Comparison of ENCODE assay signal across 18 cellular contexts in the genomic region with DNA sequence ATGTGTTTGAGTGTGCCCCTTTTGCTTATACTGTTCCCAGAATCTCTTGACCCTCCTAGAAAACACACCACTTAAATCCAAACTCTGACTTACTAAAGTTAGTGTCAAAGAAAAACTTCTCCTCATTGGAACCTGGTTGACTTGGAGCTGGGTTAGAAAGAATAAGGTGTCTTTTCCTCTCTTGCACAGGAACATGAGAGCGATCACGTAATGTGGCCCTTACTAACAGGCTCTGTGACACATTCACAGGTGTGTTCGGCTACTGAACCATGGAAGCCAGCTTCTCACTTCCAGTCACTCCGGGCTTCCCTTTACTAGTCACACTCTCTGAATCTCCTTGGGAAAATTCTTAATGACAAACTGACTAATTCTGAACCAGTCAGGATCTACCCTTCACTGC. TPM values are rescaled to one million over a fixed set of nuclear protein-coding genes. Genes with fewer than 3 reads are reported as not detected.
A peak's percentile ranks its signal among the peaks of the same experiment; 100 is the strongest.
DNase-seq lines count a peak whose midpoint lies in the region; ATAC-seq and TF ChIP-seq lines count a peak whose summit lies in the region.
"Had no signal": no experiment of that assay in that cellular context is flagged by ENCODE, and none has a peak within 500 bp of the region (broad histone marks: within the 10 kb centered on the region; RNA-seq: fewer than 3 reads in every experiment).

No MANE protein-coding gene starts in this region.

- ATAC-seq in GM19463 (IDR thresholded peaks at IDR 0.05; ENCODE audit: unreplicated experiment) = peak; percentile 34
- ATAC-seq in WTC11 = no peak
- ATAC-seq: activated CD4-positive, CD25-positive, alpha-beta regulatory T cell treated with anti-CD3 and anti-CD28 coated beads, Interleukin-2, amount 50 U/mL, for 24 hours; activated CD8-positive, alpha-beta memory T cell treated with anti-CD3 and anti-CD28 coated beads, Interleukin-2, amount 10 ng/mL, durations not matched to agents 7 days and 5 days; left lung; pancreas had no signal

- no peak for TF ChIP-seq CTCF in epithelial cell of proximal tubule (conservative IDR thresholded peaks at IDR 0.05; ENCODE audit: low read depth, low read length)
- no peak for TF ChIP-seq CTCF in WTC11 (IDR thresholded peaks at IDR 0.05)

- no peaks in the 10 kb centered on the region for H3K36me3 Mint-ChIP-seq in WTC11

- peaks cover 78% of the 10 kb centered on the region for H3K4me1 Mint-ChIP-seq in WTC11

- no peaks in the 10 kb centered on the region for H3K9me3 Mint-ChIP-seq in WTC11
- H3K9me3 Mint-ChIP-seq: T-helper 2 cell treated with Interferon-gamma antibody and Interleukin-4, amounts not matched to agents 5 μg/mL and 100 μg/mL, for 36 hours had no signal

- H3K4me3 Mint-ChIP-seq in WTC11 = no peak overlapping the region
- H3K4me3 Mint-ChIP-seq: activated CD8-positive, alpha-beta memory T cell treated with anti-CD3 and anti-CD28 coated beads, Interleukin-2, amount 10 ng/mL, durations not matched to agents 7 days and 5 days; T-helper 2 cell treated with Interferon-gamma antibody and Interleukin-4, amounts not matched to agents 5 μg/mL and 100 μg/mL, for 36 hours had no signal

- peak overlapping the region; percentile 83 for H3K4me3 ChIP-seq in epithelial cell of proximal tubule (ENCODE audit: low read depth, low read length)
- H3K4me3 ChIP-seq: left lung, pancreas, SJCRH30 had no signal

- POLR2A ChIA-PET in WTC11 (lab: Charles Lee) = interaction anchor here (0.5 kb wide), 1 partner anchor 14 kb away, joined by 5 read pairs; no protein-coding TSS in a partner anchor

- CTCF ChIA-PET in WTC11 (lab: Charles Lee) = interaction anchor here (0.7 to 3.5 kb wide), 4 partner anchors 11 to 77 kb away, joined by 3 to 59 read pairs (median 24); no protein-coding TSS in a partner anchor

- peaks cover 99% of the 10 kb centered on the region for H3K27me3 Mint-ChIP-seq in WTC11 (ENCODE audit: low read depth)

- H3K27ac Mint-ChIP-seq in WTC11 = no peak overlapping the region
- H3K27ac Mint-ChIP-seq: activated CD8-positive, alpha-beta memory T cell treated with anti-CD3 and anti-CD28 coated beads, Interleukin-2, amount 10 ng/mL, durations not matched to agents 7 days and 5 days; T-helper 2 cell treated with Interferon-gamma antibody and Interleukin-4, amounts not matched to agents 5 μg/mL and 100 μg/mL, for 36 hours had no signal

- DNase-seq in KBM-7 (peak; percentile 28), epithelial cell of proximal tubule (ENCODE audit: low read depth) (peak; percentile 90), renal cortical epithelial cell (ENCODE audit: low read depth) (peak; percentile 94), WTC11 (ENCODE audit: low spot score) (no peak), NCI-H82 treated with DMSO at 0.1 percent for 48 hours (lab: John Stamatoyannopoulos, UW; ENCODE audit: unreplicated experiment) (no peak)
- DNase-seq in activated CD8-positive, alpha-beta memory T cell treated with anti-CD3 and anti-CD28 coated beads, Interleukin-2, amount 50 U/mL, for 4 hours = no peak
- no peak for DNase-seq in activated naive CD4-positive, alpha-beta T cell treated with anti-CD3 and anti-CD28 coated beads, Interleukin-2, amount 50 U/mL, for 16 hours
- DNase-seq: activated CD8-positive, alpha-beta memory T cell treated with anti-CD3 and anti-CD28 coated beads, Interleukin-2, amount 10 ng/mL, durations not matched to agents 7 days and 5 days; activated naive CD4-positive, alpha-beta T cell; left lung; NCI-H146; NCI-H446 treated with DMSO at 0.1 percent for 48 hours; pancreas; SJCRH30; stimulated activated CD4-positive, alpha-beta T cell treated with anti-CD3 and anti-CD28 coated beads, Interleukin-4, amount 100 ng/mL, for 1 hour had no signal

- in situ Hi-C loops in KBM-7 (cut with MboI; ENCODE audit: low pct_unique_long_range_greater_than_20kb, low sequenced_read_pairs) = no loop called here

TF ChIP-seq in WTC11, 78 proteins besides CTCF, POLR2A, EP300 and RAD21:
- TF ChIP-seq JUN (CRISPR knock-in tag; IDR thresholded peaks at IDR 0.05) (no peak), HMGA2 (CRISPR knock-in tag; IDR thresholded peaks at IDR 0.05) (no peak)

RNA-seq across cellular contexts. Expression of a gene that starts 5.4 kb away (rescaled TPM):
- total RNA-seq in epithelial cell of proximal tubule = 22.1 and 34.0 TPM in 2 replicates
- total RNA-seq in renal cortical epithelial cell = 32.8 and 81.9 TPM in 2 replicates
- 0.05 TPM in 1 of 3 replicates, not detected in the others for total RNA-seq in WTC11 (2021)
- total RNA-seq: activated CD8-positive, alpha-beta memory T cell treated with anti-CD3 and anti-CD28 coated beads, Interleukin-2, amount 10 ng/mL, durations not matched to agents 7 days and 5 days; left lung; pancreas had no signal

Comparison
In these comparisons a context has a peak if more than half of its experiments do, and no peak if none do; other contexts are left out.
1. DNase-seq: peak in KBM-7 (single experiment), epithelial cell of proximal tubule (single experiment) and renal cortical epithelial cell (single experiment); none in WTC11 (single experiment), activated CD8-positive, alpha-beta memory T cell treated with anti-CD3 and anti-CD28 coated beads, Interleukin-2, amount 50 U/mL, for 4 hours (single experiment), NCI-H82 treated with DMSO at 0.1 percent for 48 hours (single experiment) and activated naive CD4-positive, alpha-beta T cell treated with anti-CD3 and anti-CD28 coated beads, Interleukin-2, amount 50 U/mL, for 16 hours (single experiment).
2. RNA of a gene that starts 5.4 kb away (total RNA-seq): 32.8 to 81.9 TPM in renal cortical epithelial cell and 22.1 to 34.0 TPM in epithelial cell of proximal tubule; 0.05 TPM in WTC11; every median in the first group is over 10 times any median in the second.